In the genomic region with DNA sequence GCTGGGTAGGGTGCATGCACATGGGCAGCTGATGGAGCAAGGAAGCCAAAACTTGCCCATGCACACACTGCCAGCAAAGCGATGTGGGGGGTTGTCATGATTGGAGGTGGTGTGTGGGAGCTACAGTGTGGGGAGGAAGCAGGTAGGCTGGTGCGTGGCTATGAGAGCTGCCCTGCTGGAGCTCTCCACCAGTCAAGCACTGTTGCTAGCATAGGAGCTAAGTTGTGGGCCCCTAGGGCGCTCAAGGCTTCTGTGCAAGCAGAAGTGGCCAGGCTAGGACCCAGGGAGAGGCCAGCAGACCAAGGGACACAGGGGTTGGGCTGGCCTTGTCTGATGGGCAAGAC, we compare ENCODE assay signal across 1 cellular context.
TF ChIP-seq lines count a peak whose summit lies in the region.

No MANE protein-coding gene starts in this region.

TF ChIP-seq in HepG2, 621 proteins besides CTCF, POLR2A, EP300 and RAD21 (continued from another document):
- TF ChIP-seq SAFB2 (CRISPR knock-in tag; IDR thresholded peaks at IDR 0.05; ENCODE audit: borderline replicate concordance, low read depth) (no peak), ZNF839 (CRISPR knock-in tag; IDR thresholded peaks at IDR 0.05; ENCODE audit: borderline replicate concordance) (no peak), ZNF143 (CRISPR knock-in tag; IDR thresholded peaks at IDR 0.05) (no peak), RBM22 (optimal IDR thresholded peaks at IDR 0.05; ENCODE audit: low read length) (peak; percentile 51), NFKB2 (CRISPR knock-in tag; IDR thresholded peaks at IDR 0.05; ENCODE audit: borderline replicate concordance) (0 out of 2 replicates have a peak, but pooled peaks have one; percentile 5), ZFP37 (CRISPR knock-in tag; IDR thresholded peaks at IDR 0.05; ENCODE audit: borderline replicate concordance) (no peak), ARHGAP35 (CRISPR knock-in tag; IDR thresholded peaks at IDR 0.05; ENCODE audit: borderline replicate concordance) (peak; percentile 60; the same call in 1 of the 2 replicates), ZNF350 (CRISPR knock-in tag; IDR thresholded peaks at IDR 0.05; ENCODE audit: borderline replicate concordance, low read depth) (peak; percentile 54; the same call in 1 of the 2 replicates), TOPORS (CRISPR knock-in tag; IDR thresholded peaks at IDR 0.05) (no peak), TAF1 (CRISPR knock-in tag; IDR thresholded peaks at IDR 0.05) (no peak), HOXA9 (CRISPR knock-in tag; IDR thresholded peaks at IDR 0.05; ENCODE audit: borderline replicate concordance) (0 out of 2 replicates have a peak, but pooled peaks have one; percentile 4), ZNF549 (CRISPR knock-in tag; IDR thresholded peaks at IDR 0.05) (no peak)
- TF ChIP-seq, protein P1, sequence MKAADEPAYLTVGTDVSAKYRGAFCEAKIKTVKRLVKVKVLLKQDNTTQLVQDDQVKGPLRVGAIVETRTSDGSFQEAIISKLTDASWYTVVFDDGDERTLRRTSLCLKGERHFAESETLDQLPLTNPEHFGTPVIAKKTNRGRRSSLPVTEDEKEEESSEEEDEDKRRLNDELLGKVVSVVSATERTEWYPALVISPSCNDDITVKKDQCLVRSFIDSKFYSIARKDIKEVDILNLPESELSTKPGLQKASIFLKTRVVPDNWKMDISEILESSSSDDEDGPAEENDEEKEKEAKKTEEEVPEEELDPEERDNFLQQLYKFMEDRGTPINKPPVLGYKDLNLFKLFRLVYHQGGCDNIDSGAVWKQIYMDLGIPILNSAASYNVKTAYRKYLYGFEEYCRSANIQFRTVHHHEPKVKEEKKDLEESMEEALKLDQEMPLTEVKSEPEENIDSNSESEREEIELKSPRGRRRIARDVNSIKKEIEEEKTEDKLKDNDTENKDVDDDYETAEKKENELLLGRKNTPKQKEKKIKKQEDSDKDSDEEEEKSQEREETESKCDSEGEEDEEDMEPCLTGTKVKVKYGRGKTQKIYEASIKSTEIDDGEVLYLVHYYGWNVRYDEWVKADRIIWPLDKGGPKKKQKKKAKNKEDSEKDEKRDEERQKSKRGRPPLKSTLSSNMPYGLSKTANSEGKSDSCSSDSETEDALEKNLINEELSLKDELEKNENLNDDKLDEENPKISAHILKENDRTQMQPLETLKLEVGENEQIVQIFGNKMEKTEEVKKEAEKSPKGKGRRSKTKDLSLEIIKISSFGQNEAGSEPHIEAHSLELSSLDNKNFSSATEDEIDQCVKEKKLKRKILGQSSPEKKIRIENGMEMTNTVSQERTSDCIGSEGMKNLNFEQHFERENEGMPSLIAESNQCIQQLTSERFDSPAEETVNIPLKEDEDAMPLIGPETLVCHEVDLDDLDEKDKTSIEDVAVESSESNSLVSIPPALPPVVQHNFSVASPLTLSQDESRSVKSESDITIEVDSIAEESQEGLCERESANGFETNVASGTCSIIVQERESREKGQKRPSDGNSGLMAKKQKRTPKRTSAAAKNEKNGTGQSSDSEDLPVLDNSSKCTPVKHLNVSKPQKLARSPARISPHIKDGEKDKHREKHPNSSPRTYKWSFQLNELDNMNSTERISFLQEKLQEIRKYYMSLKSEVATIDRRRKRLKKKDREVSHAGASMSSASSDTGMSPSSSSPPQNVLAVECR (CRISPR knock-in tag; IDR thresholded peaks at IDR 0.05; ENCODE audit: borderline replicate concordance): 0 out of 2 replicates have a peak, but pooled peaks have one; percentile 4
- TF ChIP-seq, protein P2, sequence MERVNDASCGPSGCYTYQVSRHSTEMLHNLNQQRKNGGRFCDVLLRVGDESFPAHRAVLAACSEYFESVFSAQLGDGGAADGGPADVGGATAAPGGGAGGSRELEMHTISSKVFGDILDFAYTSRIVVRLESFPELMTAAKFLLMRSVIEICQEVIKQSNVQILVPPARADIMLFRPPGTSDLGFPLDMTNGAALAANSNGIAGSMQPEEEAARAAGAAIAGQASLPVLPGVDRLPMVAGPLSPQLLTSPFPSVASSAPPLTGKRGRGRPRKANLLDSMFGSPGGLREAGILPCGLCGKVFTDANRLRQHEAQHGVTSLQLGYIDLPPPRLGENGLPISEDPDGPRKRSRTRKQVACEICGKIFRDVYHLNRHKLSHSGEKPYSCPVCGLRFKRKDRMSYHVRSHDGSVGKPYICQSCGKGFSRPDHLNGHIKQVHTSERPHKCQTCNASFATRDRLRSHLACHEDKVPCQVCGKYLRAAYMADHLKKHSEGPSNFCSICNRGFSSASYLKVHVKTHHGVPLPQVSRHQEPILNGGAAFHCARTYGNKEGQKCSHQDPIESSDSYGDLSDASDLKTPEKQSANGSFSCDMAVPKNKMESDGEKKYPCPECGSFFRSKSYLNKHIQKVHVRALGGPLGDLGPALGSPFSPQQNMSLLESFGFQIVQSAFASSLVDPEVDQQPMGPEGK (CRISPR knock-in tag; IDR thresholded peaks at IDR 0.05): no peak
- TF ChIP-seq, protein P3, sequence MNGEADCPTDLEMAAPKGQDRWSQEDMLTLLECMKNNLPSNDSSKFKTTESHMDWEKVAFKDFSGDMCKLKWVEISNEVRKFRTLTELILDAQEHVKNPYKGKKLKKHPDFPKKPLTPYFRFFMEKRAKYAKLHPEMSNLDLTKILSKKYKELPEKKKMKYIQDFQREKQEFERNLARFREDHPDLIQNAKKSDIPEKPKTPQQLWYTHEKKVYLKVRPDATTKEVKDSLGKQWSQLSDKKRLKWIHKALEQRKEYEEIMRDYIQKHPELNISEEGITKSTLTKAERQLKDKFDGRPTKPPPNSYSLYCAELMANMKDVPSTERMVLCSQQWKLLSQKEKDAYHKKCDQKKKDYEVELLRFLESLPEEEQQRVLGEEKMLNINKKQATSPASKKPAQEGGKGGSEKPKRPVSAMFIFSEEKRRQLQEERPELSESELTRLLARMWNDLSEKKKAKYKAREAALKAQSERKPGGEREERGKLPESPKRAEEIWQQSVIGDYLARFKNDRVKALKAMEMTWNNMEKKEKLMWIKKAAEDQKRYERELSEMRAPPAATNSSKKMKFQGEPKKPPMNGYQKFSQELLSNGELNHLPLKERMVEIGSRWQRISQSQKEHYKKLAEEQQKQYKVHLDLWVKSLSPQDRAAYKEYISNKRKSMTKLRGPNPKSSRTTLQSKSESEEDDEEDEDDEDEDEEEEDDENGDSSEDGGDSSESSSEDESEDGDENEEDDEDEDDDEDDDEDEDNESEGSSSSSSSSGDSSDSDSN (CRISPR knock-in tag; IDR thresholded peaks at IDR 0.05): peak; percentile 41; the same call in 1 of the 2 replicates
- TF ChIP-seq, protein P4, sequence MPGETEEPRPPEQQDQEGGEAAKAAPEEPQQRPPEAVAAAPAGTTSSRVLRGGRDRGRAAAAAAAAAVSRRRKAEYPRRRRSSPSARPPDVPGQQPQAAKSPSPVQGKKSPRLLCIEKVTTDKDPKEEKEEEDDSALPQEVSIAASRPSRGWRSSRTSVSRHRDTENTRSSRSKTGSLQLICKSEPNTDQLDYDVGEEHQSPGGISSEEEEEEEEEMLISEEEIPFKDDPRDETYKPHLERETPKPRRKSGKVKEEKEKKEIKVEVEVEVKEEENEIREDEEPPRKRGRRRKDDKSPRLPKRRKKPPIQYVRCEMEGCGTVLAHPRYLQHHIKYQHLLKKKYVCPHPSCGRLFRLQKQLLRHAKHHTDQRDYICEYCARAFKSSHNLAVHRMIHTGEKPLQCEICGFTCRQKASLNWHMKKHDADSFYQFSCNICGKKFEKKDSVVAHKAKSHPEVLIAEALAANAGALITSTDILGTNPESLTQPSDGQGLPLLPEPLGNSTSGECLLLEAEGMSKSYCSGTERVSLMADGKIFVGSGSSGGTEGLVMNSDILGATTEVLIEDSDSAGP (CRISPR knock-in tag; IDR thresholded peaks at IDR 0.05; ENCODE audit: borderline replicate concordance): peak; percentile 24; the same call in 1 of the 2 replicates
- TF ChIP-seq, protein P5, sequence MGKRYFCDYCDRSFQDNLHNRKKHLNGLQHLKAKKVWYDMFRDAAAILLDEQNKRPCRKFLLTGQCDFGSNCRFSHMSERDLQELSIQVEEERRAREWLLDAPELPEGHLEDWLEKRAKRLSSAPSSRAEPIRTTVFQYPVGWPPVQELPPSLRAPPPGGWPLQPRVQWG (CRISPR knock-in tag; IDR thresholded peaks at IDR 0.05; ENCODE audit: borderline replicate concordance, low read depth): no peak
